In the genomic region with DNA sequence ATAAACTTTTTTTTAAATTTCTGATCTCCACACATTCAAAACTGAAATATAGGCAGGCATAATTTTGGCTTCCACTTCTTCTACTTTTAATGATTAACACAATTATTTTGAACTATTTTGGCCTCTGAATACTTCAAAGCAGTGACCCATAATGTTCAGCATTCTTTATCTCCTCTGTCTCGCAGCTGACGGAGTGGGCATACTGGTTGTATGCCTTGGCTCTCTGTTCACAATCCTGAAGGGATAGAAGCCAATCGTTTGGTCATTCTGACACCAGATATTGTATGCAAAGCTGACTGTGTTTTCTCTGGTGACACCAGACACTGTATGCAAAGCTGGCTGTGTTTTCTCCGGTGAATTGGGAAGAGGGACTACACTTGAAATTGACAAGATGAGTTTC, we compare ENCODE assay signal across 8 cellular contexts.
"Had no signal": no experiment of that assay in that cellular context is flagged by ENCODE, and none has a peak within 500 bp of the region (broad histone marks: within the 10 kb centered on the region; RNA-seq: fewer than 3 reads in every experiment).

No MANE protein-coding gene starts in this region.

- ATAC-seq: gastroesophageal sphincter; stimulated activated naive B cell treated with anti-CD40 and anti-IgM and Interleukin-4, amounts not matched to agents 10 μg/mL and 1 μg/mL and 100 μg/mL, for 72 hours had no signal

- DNase-seq: activated CD4-positive, alpha-beta T cell treated with anti-CD3 and anti-CD28 coated beads, Interleukin-2, amount 50 U/mL, for 1 hour; activated naive CD4-positive, alpha-beta T cell treated with anti-CD3 and anti-CD28 coated beads for 36 hours; left ventricle myocardium inferior; ovary; stimulated activated CD4-positive, alpha-beta T cell treated with anti-CD3 and anti-CD28 coated beads, Interleukin-4, amount 100 ng/mL, for 1 hour; stimulated activated naive B cell treated with anti-CD40 and anti-IgM and Interleukin-4, amounts not matched to agents 10 μg/mL and 1 μg/mL and 100 μg/mL, for 72 hours; thyroid gland had no signal
